8 cellular contexts compared by ENCODE assay signal in genomic region chr15:66707310-66708160, GRCh38. TPM values are rescaled to one million over a fixed set of nuclear protein-coding genes. Genes with fewer than 3 reads are reported as not detected.
DNase-seq lines count a peak whose midpoint lies in the region; ATAC-seq and TF ChIP-seq lines count a peak whose summit lies in the region.

No MANE protein-coding gene starts in this region.

- in situ Hi-C loops in Caki2 (cut with HindIII; ENCODE audit: low pct_unique_long_range_greater_than_20kb, low sequenced_read_pairs): no loop called here

- H3K4me1 Mint-ChIP-seq in neural crest cell: peaks cover 28% of the 10 kb centered on the region
- peaks cover 9% of the 10 kb centered on the region for H3K4me1 Mint-ChIP-seq in activated CD4-positive, alpha-beta T cell treated with anti-CD3 and anti-CD28 coated beads, Interleukin-2, amount 10 ng/mL, durations not matched to agents 7 days and 5 days

- H3K27ac Mint-ChIP-seq in neural crest cell (ENCODE audit: unreplicated experiment): no peak overlapping the region
- no peak overlapping the region for H3K27ac Mint-ChIP-seq in activated CD4-positive, alpha-beta T cell treated with anti-CD3 and anti-CD28 coated beads, Interleukin-2, amount 10 ng/mL, durations not matched to agents 7 days and 5 days

- ATAC-seq in HG02885 (IDR thresholded peaks at IDR 0.05; ENCODE audit: poor library complexity, unreplicated experiment): no peak

- DNase-seq in Caki2 (ENCODE audit: low read depth): peak; percentile 58
- peak; percentile 91 for DNase-seq in NCI-H2227 treated with DMSO at 0.1 percent for 48 hours (lab: John Stamatoyannopoulos, UW)
- DNase-seq in epithelial cell of esophagus (ENCODE audit: low read depth): peak; percentile 22
- no peak for DNase-seq in neural crest cell (ENCODE audit: low read depth, low spot score)
- no peak for DNase-seq in activated CD4-positive, alpha-beta T cell treated with anti-CD3 and anti-CD28 coated beads, Interleukin-2, amount 10 ng/mL, durations not matched to agents 7 days and 5 days
- no peak for DNase-seq in GF-D8 (lab: John Stamatoyannopoulos, UW)
- DNase-seq in HUDEP-2 (lab: John Stamatoyannopoulos, UW; ENCODE audit: unreplicated experiment in 76 of 76): no peak

- H3K36me3 Mint-ChIP-seq in neural crest cell (ENCODE audit: low read depth): no peaks in the 10 kb centered on the region
- H3K36me3 Mint-ChIP-seq in activated CD4-positive, alpha-beta T cell treated with anti-CD3 and anti-CD28 coated beads, Interleukin-2, amount 10 ng/mL, durations not matched to agents 7 days and 5 days (ENCODE audit: low read depth): no peaks in the 10 kb centered on the region

- CTCF ChIA-PET in activated CD4-positive, alpha-beta T cell treated with anti-CD3 and anti-CD28 coated beads, Interleukin-2, amount 10 ng/mL, durations not matched to agents 7 days and 5 days (lab: Charles Lee): interaction anchor here (0.5 to 2.5 kb wide), 6 partner anchors 12 to 729 kb away, joined by 3 to 7 read pairs (median 4); no protein-coding TSS in a partner anchor

- H3K4me3 Mint-ChIP-seq in neural crest cell: peak overlapping the region; percentile 39
- H3K4me3 Mint-ChIP-seq in activated CD4-positive, alpha-beta T cell treated with anti-CD3 and anti-CD28 coated beads, Interleukin-2, amount 10 ng/mL, durations not matched to agents 7 days and 5 days: no peak overlapping the region

- peaks cover 16% of the 10 kb centered on the region for H3K27me3 Mint-ChIP-seq in neural crest cell (ENCODE audit: low read depth)
- H3K27me3 Mint-ChIP-seq in activated CD4-positive, alpha-beta T cell treated with anti-CD3 and anti-CD28 coated beads, Interleukin-2, amount 10 ng/mL, durations not matched to agents 7 days and 5 days: peaks cover 21% of the 10 kb centered on the region

- POLR2A ChIA-PET in activated CD4-positive, alpha-beta T cell treated with anti-CD3 and anti-CD28 coated beads, Interleukin-2, amount 10 ng/mL, durations not matched to agents 7 days and 5 days (lab: Charles Lee): no interaction called here

- TF ChIP-seq CTCF in epithelial cell of esophagus (IDR thresholded peaks at IDR 0.05; ENCODE audit: insufficient read depth, low read depth, low read length, missing control alignments): peak; percentile 1
- TF ChIP-seq CTCF in neural crest cell (conservative IDR thresholded peaks at IDR 0.05): peak; percentile 30

- no peaks in the 10 kb centered on the region for H3K9me3 Mint-ChIP-seq in neural crest cell
- no peaks in the 10 kb centered on the region for H3K9me3 Mint-ChIP-seq in activated CD4-positive, alpha-beta T cell treated with anti-CD3 and anti-CD28 coated beads, Interleukin-2, amount 10 ng/mL, durations not matched to agents 7 days and 5 days

- H3K4me3 ChIP-seq in epithelial cell of esophagus (ENCODE audit: low read length): no peak overlapping the region

RNA-seq across cellular contexts. Expression of gene SMAD6, which starts 5.5 kb away (rescaled TPM):
- total RNA-seq in Caki2 (2014; rRNA removed; shearing (Covaris generic); ENCODE audit: low replicate concordance): 53.7 and 64.5 TPM in 2 replicates
- total RNA-seq in neural crest cell: 4.7 and 5.4 TPM in 2 replicates
- total RNA-seq in activated CD4-positive, alpha-beta T cell treated with anti-CD3 and anti-CD28 coated beads, Interleukin-2, amount 10 ng/mL, durations not matched to agents 7 days and 5 days: under 1 TPM; 0.40 TPM

Comparison
In these comparisons a context has a peak if more than half of its experiments do, and no peak if none do; other contexts are left out.
1. DNase-seq: peak in Caki2 (single experiment), NCI-H2227 treated with DMSO at 0.1 percent for 48 hours (single experiment) and epithelial cell of esophagus (single experiment); none in neural crest cell (single experiment), activated CD4-positive, alpha-beta T cell treated with anti-CD3 and anti-CD28 coated beads, Interleukin-2, amount 10 ng/mL, durations not matched to agents 7 days and 5 days (single experiment), GF-D8 (single experiment) and HUDEP-2 (0 of 76).